13 cellular contexts compared by ENCODE assay signal in the genomic region with DNA sequence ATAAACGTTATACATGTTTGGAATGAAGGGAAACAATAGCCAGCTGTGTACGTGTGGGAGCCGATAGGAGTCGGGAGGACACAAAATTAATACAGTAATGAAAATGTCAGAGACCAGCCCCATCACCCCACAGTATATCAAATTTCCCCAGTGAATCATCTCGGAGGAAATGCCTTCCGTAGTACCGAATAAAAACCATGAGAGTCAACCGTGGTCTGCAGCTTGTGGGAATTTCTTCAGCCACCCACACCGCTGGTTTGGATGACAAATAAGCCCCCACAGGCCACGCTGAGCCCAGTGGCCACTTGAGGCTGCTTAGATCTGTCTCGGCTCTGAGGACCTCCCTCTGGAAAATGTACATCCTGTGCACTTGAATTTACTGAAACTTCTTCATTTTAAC.
A peak's percentile ranks its signal among the peaks of the same experiment; 100 is the strongest.
DNase-seq lines count a peak whose midpoint lies in the region; ATAC-seq, FAIRE-seq and TF ChIP-seq lines count a peak whose summit lies in the region.
"Had no signal": no experiment of that assay in that cellular context is flagged by ENCODE, and none has a peak within 500 bp of the region (broad histone marks: within the 10 kb centered on the region; RNA-seq: fewer than 3 reads in every experiment).

No MANE protein-coding gene starts in this region.

- H3K79me1 ChIP-seq in trophoblast cell (ENCODE audit: low read length): peaks cover 19% of the 10 kb centered on the region

- intact Hi-C loops in Panc1 (cut with micrococcal nuclease; ENCODE audit: unreplicated experiment): no loop called here

- H3K4me1 ChIP-seq in Panc1 (ENCODE audit: control insufficient read depth, insufficient read depth, low read length) (no peaks in the 10 kb centered on the region), trophoblast cell (ENCODE audit: control insufficient read depth in 1 of 2, insufficient read depth in 2 of 2, low read length in 2 of 2) (no peaks in the 10 kb centered on the region)

- TF ChIP-seq CTCF in Panc1 (IDR thresholded peaks at IDR 0.05) (no peak), fibroblast of mammary gland (conservative IDR thresholded peaks at IDR 0.05; ENCODE audit: control insufficient read depth, insufficient read depth, low read depth, low read length) (no peak)

- H3K27me3 ChIP-seq in Panc1 (ENCODE audit: control insufficient read depth, insufficient read depth, low read length): no peaks in the 10 kb centered on the region
- H3K27me3 ChIP-seq in trophoblast cell (ENCODE audit: insufficient read depth, low read length): no peaks in the 10 kb centered on the region

- peak overlapping the region; percentile 85 for H2BK120ac ChIP-seq in trophoblast cell (ENCODE audit: insufficient read depth, low read length, poor library complexity)

- H3K79me2 ChIP-seq in trophoblast cell (ENCODE audit: control insufficient read depth, insufficient read depth, low read length, poor library complexity): no peaks in the 10 kb centered on the region

- no peak overlapping the region for H2AK5ac ChIP-seq in trophoblast cell (ENCODE audit: low read length)

- no peak for ATAC-seq in Panc1
- no peak for ATAC-seq in GM21619 (IDR thresholded peaks at IDR 0.05; ENCODE audit: unreplicated experiment)
- ATAC-seq: GM12878 had no signal

- H2AFZ ChIP-seq in trophoblast cell (ENCODE audit: insufficient read depth, low read length, poor library complexity): no peak overlapping the region

- H3K4me2 ChIP-seq in trophoblast cell (ENCODE audit: low read length): no peak overlapping the region
- H3K4me2 ChIP-seq: KMS-11 had no signal

- peak overlapping the region; percentile 15; the same call in 1 of the 2 replicates for H3K27ac ChIP-seq in Panc1 (ENCODE audit: low read length)
- no peak overlapping the region for H3K27ac ChIP-seq in trophoblast cell (ENCODE audit: low read depth, low read length)
- H3K27ac ChIP-seq: C4-2B, KMS-11 had no signal

- H4K91ac ChIP-seq in trophoblast cell (ENCODE audit: low read depth, low read length): peak overlapping the region; percentile 87

- no TSS peak for BruUV-seq in Panc1 (replicated peaks; lab: Mats Ljungman, UMichigan)

- H3K4ac ChIP-seq in trophoblast cell (ENCODE audit: low read depth, low read length): no peak overlapping the region

- peak overlapping the region; percentile 61 for H4K8ac ChIP-seq in trophoblast cell (ENCODE audit: low read depth, low read length)

- H3K36me3 ChIP-seq in Panc1 (ENCODE audit: control insufficient read depth, insufficient read depth, low read length) (no peaks in the 10 kb centered on the region), trophoblast cell (ENCODE audit: control insufficient read depth in 1 of 2, insufficient read depth in 2 of 2, low read length in 2 of 2) (no peaks in the 10 kb centered on the region)

- no peak for TF ChIP-seq POLR2A in GM12892 (IDR thresholded peaks at IDR 0.05; ENCODE audit: low read depth, low read length)

- H3K9ac ChIP-seq in trophoblast cell (ENCODE audit: low read length): no peak overlapping the region
- H3K9ac ChIP-seq: KMS-11 had no signal

- 100% methylated on average over 1 of the region's 11 CpGs for WGBS in trophoblast cell (ENCODE audit: extremely low coverage, insufficient coverage, insufficient read length)

- peak overlapping the region; percentile 61 for H3K18ac ChIP-seq in trophoblast cell (ENCODE audit: low read length)

- peak overlapping the region; percentile 14 for H2BK5ac ChIP-seq in trophoblast cell (ENCODE audit: low read depth, low read length, poor library complexity)

- no peak overlapping the region for H4K12ac ChIP-seq in trophoblast cell (ENCODE audit: low read depth, low read length)

- FAIRE-seq in GM12892 (lab: Jason Lieb, UNC): no peak
- FAIRE-seq: GM12878 had no signal

- H3K4me3 ChIP-seq in Panc1 (ENCODE audit: low read depth in 2 of 2, low read length in 2 of 2): no peak overlapping the region
- H3K4me3 ChIP-seq in fibroblast of mammary gland (ENCODE audit: control insufficient read depth, low read depth, low read length): no peak overlapping the region
- H3K4me3 ChIP-seq in trophoblast cell (ENCODE audit: low read depth, low read length): no peak overlapping the region
- H3K4me3 ChIP-seq: GM12878 had no signal

- peak overlapping the region; percentile 68 for H3K14ac ChIP-seq in trophoblast cell (ENCODE audit: low read length)

- in situ Hi-C loops in Panc1 (cut with HindIII; ENCODE audit: low pct_unique_long_range_greater_than_20kb, low sequenced_read_pairs): no loop called here

- no peaks in the 10 kb centered on the region; the same call in 1 of the 2 replicates for H3K9me3 ChIP-seq in Panc1 (ENCODE audit: control insufficient read depth, insufficient read depth, low read depth, low read length)
- H3K9me3 ChIP-seq in trophoblast cell (ENCODE audit: insufficient read depth, low read depth, low read length): peaks cover 2% of the 10 kb centered on the region

- POLR2A ChIA-PET in Panc1 (lab: Charles Lee): no interaction called here

- CTCF ChIA-PET in Panc1 (lab: Charles Lee): no interaction called here

- H2BK12ac ChIP-seq in trophoblast cell (ENCODE audit: low read length): peak overlapping the region; percentile 87

- no peak overlapping the region for H3K23ac ChIP-seq in trophoblast cell (ENCODE audit: low read length)

- peak; percentile 88 for DNase-seq in AG08395 (ENCODE audit: low spot score)
- DNase-seq in Panc1 (ENCODE audit: low read depth, low spot score): no peak
- DNase-seq in fibroblast of mammary gland (ENCODE audit: low read depth): peak; percentile 99
- no peak for DNase-seq in trophoblast cell
- no peak for DNase-seq in NCI-H345 (lab: John Stamatoyannopoulos, UW)
- DNase-seq in activated naive CD4-positive, alpha-beta T cell treated with Interleukin-2 at 50 U/mL for 16 hours: no peak
- DNase-seq in GM12892 (ENCODE audit: insufficient read length): no peak
- DNase-seq: NCI-H524 treated with DMSO at 0.1 percent for 48 hours; stimulated activated CD4-positive, alpha-beta T cell treated with anti-CD3 and anti-CD28 coated beads, Interleukin-4, amount 100 ng/mL, for 24 hours had no signal

Comparison
In these comparisons a context has a peak if more than half of its experiments do, and no peak if none do; other contexts are left out.
1. DNase-seq: peak in AG08395 (single experiment) and fibroblast of mammary gland (single experiment); none in Panc1 (single experiment), trophoblast cell (0 of 2), NCI-H345 (single experiment), activated naive CD4-positive, alpha-beta T cell treated with Interleukin-2 at 50 U/mL for 16 hours (single experiment) and GM12892 (single experiment).